ENCODE assay signal across 26 cellular contexts in genomic region chr1:98286656-98287055, GRCh38.
"Had no signal": no experiment of that assay in that cellular context is flagged by ENCODE, and none has a peak within 500 bp of the region (broad histone marks: within the 10 kb centered on the region; RNA-seq: fewer than 3 reads in every experiment).

No MANE protein-coding gene starts in this region.

- H3K27me3 Mint-ChIP-seq: activated CD4-positive, alpha-beta T cell treated with anti-CD3 and anti-CD28 coated beads, Interleukin-2, amount 10 ng/mL, durations not matched to agents 7 days and 5 days; activated CD8-positive, alpha-beta T cell treated with anti-CD3 and anti-CD28 coated beads for 36 hours; activated naive CD8-positive, alpha-beta T cell; activated T-helper 17 cell treated with anti-CD3 and anti-CD28 coated beads, Interleukin-2, amount 50 U/mL, for 72 hours; central memory CD8-positive, alpha-beta T cell; dendritic cell treated with granulocyte-macrophage colony-stimulating factor and Interleukin-4, amounts not matched to agents 40 ng/mL and 50 ng/mL, for 4 days; effector memory CD8-positive, alpha-beta T cell had no signal

- H3K36me3 Mint-ChIP-seq: activated naive CD8-positive, alpha-beta T cell had no signal

- H3K27me3 ChIP-seq: brain microvascular endothelial cell, dorsolateral prefrontal cortex had no signal

- H3K4me3 Mint-ChIP-seq: activated CD4-positive, alpha-beta T cell treated with anti-CD3 and anti-CD28 coated beads, Interleukin-2, amount 10 ng/mL, durations not matched to agents 7 days and 5 days; activated CD8-positive, alpha-beta T cell treated with anti-CD3 and anti-CD28 coated beads for 36 hours; activated naive CD8-positive, alpha-beta T cell; activated T-cell treated with anti-CD3 and anti-CD28 coated beads, Interleukin-2, amount 50 U/mL, for 4 hours; activated T-helper 17 cell treated with anti-CD3 and anti-CD28 coated beads, Interleukin-2, amount 50 U/mL, for 72 hours; central memory CD8-positive, alpha-beta T cell; dendritic cell treated with granulocyte-macrophage colony-stimulating factor and Interleukin-4, amounts not matched to agents 40 ng/mL and 50 ng/mL, for 4 days; T-helper 2 cell treated with Interferon-gamma antibody and Interleukin-4, amounts not matched to agents 5 μg/mL and 100 μg/mL, for 36 hours had no signal

- DNase-seq: activated CD4-positive, alpha-beta T cell treated with anti-CD3 and anti-CD28 coated beads for 4 hours; activated CD4-positive, alpha-beta T cell treated with anti-CD3 and anti-CD28 coated beads, Interleukin-2, amount 10 ng/mL, durations not matched to agents 7 days and 5 days; activated CD4-positive, alpha-beta T cell treated with anti-CD3 and anti-CD28 coated beads, Interleukin-2, amount 50 U/mL, for 4 hours; activated CD4-positive, CD25-positive, alpha-beta regulatory T cell; activated CD4-positive, CD25-positive, alpha-beta regulatory T cell treated with anti-CD3 and anti-CD28 coated beads, Interleukin-2, amount 50 U/mL, for 72 hours; activated CD8-positive, alpha-beta memory T cell treated with anti-CD3 and anti-CD28 coated beads for 24 hours; activated CD8-positive, alpha-beta T cell treated with anti-CD3 and anti-CD28 coated beads for 36 hours; activated effector memory CD4-positive, alpha-beta T cell treated with Interleukin-2 at 50 U/mL for 16 hours; activated gamma-delta T cell treated with Interleukin-2 at 50 U/mL for 16 hours; activated naive CD4-positive, alpha-beta T cell treated with anti-CD3 and anti-CD28 coated beads, Interleukin-2, amount 50 U/mL, for 16 hours; activated naive CD4-positive, alpha-beta T cell treated with Interleukin-2 at 50 U/mL for 16 hours; activated T-cell treated with anti-CD3 and anti-CD28 coated beads, Interleukin-2, amount 50 U/mL, for 4 hours; amniotic stem cell; anterior cingulate cortex; brain microvascular endothelial cell; dorsolateral prefrontal cortex; effector memory CD8-positive, alpha-beta T cell; foreskin fibroblast; head of caudate nucleus; hippocampal formation had no signal

- H3K36me3 ChIP-seq: brain microvascular endothelial cell had no signal

- H3K27ac Mint-ChIP-seq: activated CD4-positive, alpha-beta T cell treated with anti-CD3 and anti-CD28 coated beads, Interleukin-2, amount 10 ng/mL, durations not matched to agents 7 days and 5 days; activated CD8-positive, alpha-beta T cell treated with anti-CD3 and anti-CD28 coated beads for 36 hours; activated naive CD8-positive, alpha-beta T cell; activated T-helper 17 cell treated with anti-CD3 and anti-CD28 coated beads, Interleukin-2, amount 50 U/mL, for 72 hours; dendritic cell treated with granulocyte-macrophage colony-stimulating factor and Interleukin-4, amounts not matched to agents 40 ng/mL and 50 ng/mL, for 4 days; effector memory CD8-positive, alpha-beta T cell; T-helper 2 cell treated with Interferon-gamma antibody and Interleukin-4, amounts not matched to agents 5 μg/mL and 100 μg/mL, for 36 hours had no signal

- H3K9me3 Mint-ChIP-seq: activated CD4-positive, alpha-beta T cell treated with anti-CD3 and anti-CD28 coated beads, Interleukin-2, amount 10 ng/mL, durations not matched to agents 7 days and 5 days; activated T-cell treated with anti-CD3 and anti-CD28 coated beads, Interleukin-2, amount 50 U/mL, for 4 hours; activated T-helper 17 cell treated with anti-CD3 and anti-CD28 coated beads, Interleukin-2, amount 50 U/mL, for 72 hours; dendritic cell treated with granulocyte-macrophage colony-stimulating factor and Interleukin-4, amounts not matched to agents 40 ng/mL and 50 ng/mL, for 4 days; effector memory CD8-positive, alpha-beta T cell; T-helper 2 cell treated with Interferon-gamma antibody and Interleukin-4, amounts not matched to agents 5 μg/mL and 100 μg/mL, for 36 hours had no signal

- H3K27ac ChIP-seq: brain microvascular endothelial cell, coronary artery, dorsolateral prefrontal cortex had no signal

- H3K4me3 ChIP-seq: coronary artery, dorsolateral prefrontal cortex had no signal

- H3K4me1 Mint-ChIP-seq: activated CD4-positive, alpha-beta T cell treated with anti-CD3 and anti-CD28 coated beads, Interleukin-2, amount 10 ng/mL, durations not matched to agents 7 days and 5 days; activated T-helper 17 cell treated with anti-CD3 and anti-CD28 coated beads, Interleukin-2, amount 50 U/mL, for 72 hours had no signal

- ATAC-seq: activated CD8-positive, alpha-beta T cell treated with anti-CD3 and anti-CD28 coated beads for 36 hours; activated T-cell treated with anti-CD3 and anti-CD28 coated beads, Interleukin-2, amount 50 U/mL, for 4 hours; activated T-helper 17 cell treated with anti-CD3 and anti-CD28 coated beads, Interleukin-2, amount 50 U/mL, for 72 hours; effector memory CD8-positive, alpha-beta T cell had no signal
